ENCODE assay signal across 10 cellular contexts in genomic region chr19:45999653-46000121, GRCh38. TPM values are rescaled to one million over a fixed set of nuclear protein-coding genes. Genes with fewer than 3 reads are reported as not detected.
A peak's percentile ranks its signal among the peaks of the same experiment; 100 is the strongest.
DNase-seq lines count a peak whose midpoint lies in the region; ATAC-seq and TF ChIP-seq lines count a peak whose summit lies in the region.
"Had no signal": no experiment of that assay in that cellular context is flagged by ENCODE, and none has a peak within 500 bp of the region (broad histone marks: within the 10 kb centered on the region; RNA-seq: fewer than 3 reads in every experiment).

No MANE protein-coding gene starts in this region.

- 33% methylated on average over 8 of the region's 14 CpGs for WGBS in hepatocyte (ENCODE audit: low lambda C conversion rate, missing lambda C conversion rate)

- H3K4me1 Mint-ChIP-seq in T-helper 17 cell: peaks cover 29% of the 10 kb centered on the region
- H3K4me1 Mint-ChIP-seq in stimulated activated naive CD8-positive, alpha-beta T cell treated with anti-CD3 and anti-CD28 coated beads, Interleukin-15, amount 100 ng/mL, for 72 hours: peaks cover 48% of the 10 kb centered on the region

- H3K27me3 ChIP-seq in right atrium auricular region: no peaks in the 10 kb centered on the region
- peaks cover 8% of the 10 kb centered on the region for H3K27me3 ChIP-seq in hepatocyte

- H3K4me3 Mint-ChIP-seq in T-helper 17 cell: peak overlapping the region; percentile 90
- peak overlapping the region; percentile 64 to 65 for H3K4me3 Mint-ChIP-seq in stimulated activated naive CD8-positive, alpha-beta T cell treated with anti-CD3 and anti-CD28 coated beads, Interleukin-15, amount 100 ng/mL, for 72 hours

- no peaks in the 10 kb centered on the region for H3K27me3 Mint-ChIP-seq in T-helper 17 cell
- H3K27me3 Mint-ChIP-seq in stimulated activated naive CD8-positive, alpha-beta T cell treated with anti-CD3 and anti-CD28 coated beads, Interleukin-15, amount 100 ng/mL, for 72 hours: no peaks in the 10 kb centered on the region

- peak overlapping the region; percentile 77 for H3K4me2 ChIP-seq in hepatocyte

- peaks cover 3% of the 10 kb centered on the region for H3K36me3 Mint-ChIP-seq in T-helper 17 cell (ENCODE audit: low read depth)

- intact Hi-C loops in Right ventricle myocardium inferior (cut with DNase I): loop anchor here (10.0 kb wide), 1 partner anchor 65 kb away; no protein-coding TSS in a partner anchor

- peaks cover 0 to 28% of the 10 kb centered on the region in 2 donors for H3K4me1 ChIP-seq in right atrium auricular region
- H3K4me1 ChIP-seq in hepatocyte (ENCODE audit: insufficient read depth): peaks cover 7% of the 10 kb centered on the region

- peak overlapping the region; percentile 87 for H3K27ac Mint-ChIP-seq in T-helper 17 cell
- H3K27ac Mint-ChIP-seq in stimulated activated naive CD8-positive, alpha-beta T cell treated with anti-CD3 and anti-CD28 coated beads, Interleukin-15, amount 100 ng/mL, for 72 hours: peak overlapping the region in 1 of 2 donors; percentile 42

- no peak overlapping the region for H3K27ac ChIP-seq in right atrium auricular region
- no peak overlapping the region for H3K27ac ChIP-seq in hepatocyte
- H3K27ac ChIP-seq: VCaP had no signal

- no peak overlapping the region for H2AFZ ChIP-seq in hepatocyte

- H4K20me1 ChIP-seq in hepatocyte (ENCODE audit: insufficient read depth, poor library complexity, severe bottlenecking): no peaks in the 10 kb centered on the region

- no peaks in the 10 kb centered on the region for H3K36me3 ChIP-seq in right atrium auricular region
- no peaks in the 10 kb centered on the region for H3K36me3 ChIP-seq in hepatocyte (replicated peaks; ENCODE audit: insufficient read depth, low read depth)

- DNase-seq in Right ventricle myocardium inferior (ENCODE audit: missing footprints) (peak; percentile 66), right atrium auricular region (ENCODE audit: low spot score) (no peak), T-helper 17 cell (no peak), hepatocyte (ENCODE audit: low spot score) (peak; percentile 57), GF-D8 (lab: John Stamatoyannopoulos, UW) (no peak), SIG-M5 (lab: John Stamatoyannopoulos, UW) (no peak)
- DNase-seq in stimulated activated naive CD8-positive, alpha-beta T cell treated with anti-CD3 and anti-CD28 coated beads, Interleukin-15, amount 100 ng/mL, for 72 hours: no peak
- DNase-seq in activated naive CD4-positive, alpha-beta T cell (lab: John Stamatoyannopoulos, UW): no peak

- H3K9me3 ChIP-seq in right atrium auricular region: no peaks in the 10 kb centered on the region
- no peaks in the 10 kb centered on the region for H3K9me3 ChIP-seq in T-helper 17 cell (ENCODE audit: control insufficient read depth, low read length, poor library complexity, severe bottlenecking)
- H3K9me3 ChIP-seq in hepatocyte (ENCODE audit: low read depth): no peaks in the 10 kb centered on the region

- H3K4me3 ChIP-seq in right atrium auricular region (no peak overlapping the region), hepatocyte (no peak overlapping the region)

- H3K9me2 ChIP-seq in hepatocyte (replicated peaks; ENCODE audit: insufficient read depth): no peaks in the 10 kb centered on the region

- no peaks in the 10 kb centered on the region for H3K79me2 ChIP-seq in hepatocyte

- ATAC-seq in Right ventricle myocardium inferior: no peak
- no peak for ATAC-seq in T-helper 17 cell
- no peak for ATAC-seq in stimulated activated naive CD8-positive, alpha-beta T cell treated with anti-CD3 and anti-CD28 coated beads, Interleukin-15, amount 100 ng/mL, for 72 hours

- no peak for TF ChIP-seq CTCF in right atrium auricular region (IDR thresholded peaks at IDR 0.05)
- TF ChIP-seq CTCF in hepatocyte (IDR thresholded peaks at IDR 0.05; ENCODE audit: poor library complexity): no peak

- no peaks in the 10 kb centered on the region for H3K9me3 Mint-ChIP-seq in stimulated activated naive CD8-positive, alpha-beta T cell treated with anti-CD3 and anti-CD28 coated beads, Interleukin-15, amount 100 ng/mL, for 72 hours

RNA-seq across cellular contexts. Expression of gene CCDC61, which starts 4.4 kb away (rescaled TPM):
- total RNA-seq in Right ventricle myocardium inferior: 8.2 TPM
- 1 to 10 TPM; 5.3 to 7.8 TPM for total RNA-seq in right atrium auricular region
- total RNA-seq in T-helper 17 cell: 10 to 100 TPM; 13.5 to 15.6 TPM
- total RNA-seq in hepatocyte: 3.6 and 4.5 TPM in 2 replicates
- 7.3 and 9.8 TPM in 2 replicates for polyA plus RNA-seq in hepatocyte

RNA-seq across cellular contexts. Expression of gene PGLYRP1, which starts 23.2 kb away (rescaled TPM):
- total RNA-seq in Right ventricle myocardium inferior (0.35 TPM), right atrium auricular region (not detected), T-helper 17 cell (not detected), hepatocyte (not detected in 2 replicates)
- not detected in 2 replicates for polyA plus RNA-seq in hepatocyte
- total RNA-seq: frontal cortex had no signal

RNA-seq across cellular contexts. Expression of gene NOVA2, which starts 26.0 kb away (rescaled TPM):
- total RNA-seq in Right ventricle myocardium inferior (5.3 TPM), right atrium auricular region (1 to 10 TPM; 1.5 to 3.9 TPM), T-helper 17 cell (not detected), hepatocyte (0.12 TPM in 1 of 2 replicates, not detected in the other)
- polyA plus RNA-seq in hepatocyte: 0.08 and 0.16 TPM in 2 replicates

RNA-seq across cellular contexts. Expression of gene IGFL4, which starts 41.1 kb away (rescaled TPM):
- not detected for total RNA-seq in Right ventricle myocardium inferior
- not detected for total RNA-seq in right atrium auricular region
- total RNA-seq in T-helper 17 cell: not detected
- total RNA-seq in hepatocyte: 1.1 and 1.8 TPM in 2 replicates
- polyA plus RNA-seq in hepatocyte: 0.41 and 0.83 TPM in 2 replicates

Comparison
In these comparisons a context has a peak if more than half of its experiments do, and no peak if none do; other contexts are left out.
1. DNase-seq: peak in Right ventricle myocardium inferior (single experiment) and hepatocyte (single experiment); none in right atrium auricular region (single experiment), T-helper 17 cell (0 of 3), stimulated activated naive CD8-positive, alpha-beta T cell treated with anti-CD3 and anti-CD28 coated beads, Interleukin-15, amount 100 ng/mL, for 72 hours (0 of 2), GF-D8 (single experiment), SIG-M5 (single experiment) and activated naive CD4-positive, alpha-beta T cell (0 of 4).